ENCODE assay signal across 8 cellular contexts in genomic region chr5:5492087-5492933, GRCh38.
A peak's percentile ranks its signal among the peaks of the same experiment; 100 is the strongest.
DNase-seq lines count a peak whose midpoint lies in the region; ATAC-seq and TF ChIP-seq lines count a peak whose summit lies in the region.

No MANE protein-coding gene starts in this region.

- peak overlapping the region; percentile 72 for H3K4me3 Mint-ChIP-seq in activated T-helper 1 cell treated with anti-CD3 and anti-CD28 coated beads, Interleukin-12 subunit alpha, Interleukin-12 subunit beta, Interleukin-2, Interleukin-4 antibody, amounts not matched to agents 30 ng/mL and 10 ng/mL and 1 ng/mL, durations not matched to agents 14 hours and 24 hours and 36 hours

- no peaks in the 10 kb centered on the region for H3K9me3 Mint-ChIP-seq in activated T-helper 1 cell treated with anti-CD3 and anti-CD28 coated beads, Interleukin-12 subunit alpha, Interleukin-12 subunit beta, Interleukin-2, Interleukin-4 antibody, amounts not matched to agents 30 ng/mL and 10 ng/mL and 1 ng/mL, durations not matched to agents 14 hours and 24 hours and 36 hours

- H3K4me1 Mint-ChIP-seq in activated T-helper 1 cell treated with anti-CD3 and anti-CD28 coated beads, Interleukin-12 subunit alpha, Interleukin-12 subunit beta, Interleukin-2, Interleukin-4 antibody, amounts not matched to agents 30 ng/mL and 10 ng/mL and 1 ng/mL, durations not matched to agents 14 hours and 24 hours and 36 hours (ENCODE audit: low read depth), result peaks cover 16% of the 10 kb centered on the region

- H3K4me3 ChIP-seq in BJ (ENCODE audit: low read depth, low read length), result no peak overlapping the region

- DNase-seq in BJ (ENCODE audit: low read depth), result no peak
- peak; percentile 81 for DNase-seq in NCI-H69 (lab: John Stamatoyannopoulos, UW)
- peak; percentile 37 for DNase-seq in activated T-helper 1 cell treated with anti-CD3 and anti-CD28 coated beads, Interleukin-12 subunit alpha, Interleukin-12 subunit beta, Interleukin-2, Interleukin-4 antibody, amounts not matched to agents 30 ng/mL and 10 ng/mL and 1 ng/mL, durations not matched to agents 14 hours and 24 hours and 36 hours (ENCODE audit: low spot score)
- peak; percentile 29 for DNase-seq in globus pallidus (ENCODE audit: low spot score)
- DNase-seq in renal cortical epithelial cell (ENCODE audit: low read depth), result peak; percentile 62

- POLR2A ChIA-PET in BJ (lab: Charles Lee), result no interaction called here

- H3K27me3 Mint-ChIP-seq in activated T-helper 1 cell treated with anti-CD3 and anti-CD28 coated beads, Interleukin-12 subunit alpha, Interleukin-12 subunit beta, Interleukin-2, Interleukin-4 antibody, amounts not matched to agents 30 ng/mL and 10 ng/mL and 1 ng/mL, durations not matched to agents 14 hours and 24 hours and 36 hours (ENCODE audit: insufficient read depth), result peaks cover 15% of the 10 kb centered on the region

- CTCF ChIA-PET in BJ (lab: Yijun Ruan, JAX), result interaction anchor here (0.6 to 2.8 kb wide), 3 partner anchors 8 to 1253 kb away, joined by 3 to 7 read pairs (median 4); no protein-coding TSS in a partner anchor

- no peaks in the 10 kb centered on the region for H3K36me3 ChIP-seq in BJ (ENCODE audit: control insufficient read depth, insufficient read depth, low read length)

- H3K27me3 ChIP-seq in BJ (ENCODE audit: control insufficient read depth, insufficient read depth, low read length), result no peaks in the 10 kb centered on the region

- H3K27ac Mint-ChIP-seq in activated T-helper 1 cell treated with anti-CD3 and anti-CD28 coated beads, Interleukin-12 subunit alpha, Interleukin-12 subunit beta, Interleukin-2, Interleukin-4 antibody, amounts not matched to agents 30 ng/mL and 10 ng/mL and 1 ng/mL, durations not matched to agents 14 hours and 24 hours and 36 hours, result no peak overlapping the region

- peak; percentile 78 for TF ChIP-seq CTCF in BJ (IDR thresholded peaks at IDR 0.05; ENCODE audit: insufficient read depth, low read depth, low read length)

- H3K36me3 Mint-ChIP-seq in activated T-helper 1 cell treated with anti-CD3 and anti-CD28 coated beads, Interleukin-12 subunit alpha, Interleukin-12 subunit beta, Interleukin-2, Interleukin-4 antibody, amounts not matched to agents 30 ng/mL and 10 ng/mL and 1 ng/mL, durations not matched to agents 14 hours and 24 hours and 36 hours (ENCODE audit: low read depth), result peaks cover 5% of the 10 kb centered on the region

- intact Hi-C loops in activated T-helper 1 cell treated with anti-CD3 and anti-CD28 coated beads, Interleukin-12 subunit alpha, Interleukin-12 subunit beta, Interleukin-2, Interleukin-4 antibody, amounts not matched to agents 30 ng/mL and 10 ng/mL and 1 ng/mL, durations not matched to agents 14 hours and 24 hours and 36 hours (cut with micrococcal nuclease), result loop anchor here (1.0 to 5.0 kb wide), 4 partner anchors 150 to 1140 kb away; partner anchors contain the start of genes NSUN2 and SRD5A1

- ATAC-seq in GM18502 (IDR thresholded peaks at IDR 0.05; ENCODE audit: poor library complexity, unreplicated experiment) (peak; percentile 48), HG03460 (IDR thresholded peaks at IDR 0.05; ENCODE audit: unreplicated experiment) (peak; percentile 50)
- ATAC-seq in activated CD4-positive, CD25-positive, alpha-beta regulatory T cell treated with anti-CD3 and anti-CD28 coated beads, Interleukin-2, amount 50 U/mL, for 24 hours, result no peak

Comparison
In these comparisons a context has a peak if more than half of its experiments do, and no peak if none do; other contexts are left out.
1. ATAC-seq: peak in GM18502 (single experiment) and HG03460 (single experiment); none in activated CD4-positive, CD25-positive, alpha-beta regulatory T cell treated with anti-CD3 and anti-CD28 coated beads, Interleukin-2, amount 50 U/mL, for 24 hours (0 of 2).